Comparison of ENCODE assay signal across 13 cellular contexts in genomic region chr1:226640288-226640687, GRCh38.
A peak's percentile ranks its signal among the peaks of the same experiment; 100 is the strongest.
DNase-seq lines count a peak whose midpoint lies in the region; ATAC-seq and TF ChIP-seq lines count a peak whose summit lies in the region.
"Had no signal": no experiment of that assay in that cellular context is flagged by ENCODE, and none has a peak within 500 bp of the region (broad histone marks: within the 10 kb centered on the region; RNA-seq: fewer than 3 reads in every experiment).

No MANE protein-coding gene starts in this region.

- peaks cover 44% of the 10 kb centered on the region for H3K4me1 Mint-ChIP-seq in T-helper 17 cell

- H3K4me3 Mint-ChIP-seq in T-helper 17 cell: no peak overlapping the region

- peak; percentile 20 for DNase-seq in Right ventricle myocardium inferior (ENCODE audit: missing footprints)
- DNase-seq in cardiac septum (ENCODE audit: low spot score): no peak
- DNase-seq in T-helper 17 cell: no peak
- peak in 2 of 3 donors; percentile 20 to 44 for DNase-seq in mucosa of descending colon
- peak; percentile 28 to 49 for DNase-seq in uterus
- DNase-seq in ascending aorta (ENCODE audit: low spot score in 2 of 2): no peak
- DNase-seq in pons (ENCODE audit: low spot score): no peak
- DNase-seq: AML-193, brain microvascular endothelial cell, KBM-7, small intestine had no signal

- H3K4me1 ChIP-seq in mucosa of descending colon (ENCODE audit: low read depth) (peaks cover 5% of the 10 kb centered on the region), uterus (peaks cover 0 to 11% of the 10 kb centered on the region in 2 donors), ascending aorta (peaks cover 0 to 3% of the 10 kb centered on the region in 2 donors)

- H3K36me3 ChIP-seq in mucosa of descending colon (ENCODE audit: low read depth) (no peaks in the 10 kb centered on the region), uterus (no peaks in the 10 kb centered on the region), ascending aorta (peaks cover 15 to 43% of the 10 kb centered on the region in 2 donors)
- H3K36me3 ChIP-seq: brain microvascular endothelial cell had no signal

- intact Hi-C loops in Right ventricle myocardium inferior (cut with DNase I): no loop called here
- intact Hi-C loops in cardiac septum (cut with DNase I): no loop called here
- intact Hi-C loops in mucosa of descending colon (cut with DNase I, micrococcal nuclease): no loop called here
- intact Hi-C loops in uterus (cut with DNase I; ENCODE audit: low total_unique reads): loop anchor here (5.0 kb wide), 1 partner anchor 97 kb away; the partner anchor contains the start of gene ITPKB
- intact Hi-C loops in ascending aorta (cut with DNase I): no loop called here

- ATAC-seq in Right ventricle myocardium inferior: no peak
- no peak for ATAC-seq in T-helper 17 cell
- no peak for ATAC-seq in mucosa of descending colon
- no peak for ATAC-seq in GM21825 (IDR thresholded peaks at IDR 0.05; ENCODE audit: unreplicated experiment)

- H3K27me3 ChIP-seq in uterus: no peaks in the 10 kb centered on the region
- no peaks in the 10 kb centered on the region for H3K27me3 ChIP-seq in ascending aorta
- H3K27me3 ChIP-seq: brain microvascular endothelial cell had no signal

- H3K36me3 Mint-ChIP-seq in T-helper 17 cell (ENCODE audit: low read depth): peaks cover 6% of the 10 kb centered on the region

- no peak overlapping the region for H3K4me3 ChIP-seq in mucosa of descending colon
- H3K4me3 ChIP-seq in uterus: no peak overlapping the region
- H3K4me3 ChIP-seq in ascending aorta: no peak overlapping the region

- H3K9me3 ChIP-seq in T-helper 17 cell (ENCODE audit: control insufficient read depth, low read length, poor library complexity, severe bottlenecking) (no peaks in the 10 kb centered on the region), mucosa of descending colon (no peaks in the 10 kb centered on the region), uterus (no peaks in the 10 kb centered on the region), ascending aorta (no peaks in the 10 kb centered on the region)

- TF ChIP-seq CTCF in mucosa of descending colon (IDR thresholded peaks at IDR 0.05) (no peak), uterus (IDR thresholded peaks at IDR 0.05) (no peak), ascending aorta (IDR thresholded peaks at IDR 0.05) (no peak)

- H3K27ac ChIP-seq in uterus (peak overlapping the region; percentile 83 to 85), ascending aorta (no peak overlapping the region)
- H3K27ac ChIP-seq: brain microvascular endothelial cell, epithelial cell of prostate had no signal

- no peaks in the 10 kb centered on the region for H3K27me3 Mint-ChIP-seq in T-helper 17 cell

- TF ChIP-seq POLR2A in uterus (IDR thresholded peaks at IDR 0.05): no peak

- peak overlapping the region; percentile 34 for H3K27ac Mint-ChIP-seq in T-helper 17 cell

Comparison
In these comparisons a context has a peak if more than half of its experiments do, and no peak if none do; other contexts are left out.
1. DNase-seq: peak in Right ventricle myocardium inferior (single experiment), mucosa of descending colon (2 of 3) and uterus (2 of 2); none in cardiac septum (single experiment), T-helper 17 cell (0 of 3), ascending aorta (0 of 2) and pons (single experiment).
2. H3K27ac ChIP-seq: peak in uterus (2 of 2); none in ascending aorta (0 of 2).